2 cellular contexts compared by ENCODE assay signal in the genomic region with DNA sequence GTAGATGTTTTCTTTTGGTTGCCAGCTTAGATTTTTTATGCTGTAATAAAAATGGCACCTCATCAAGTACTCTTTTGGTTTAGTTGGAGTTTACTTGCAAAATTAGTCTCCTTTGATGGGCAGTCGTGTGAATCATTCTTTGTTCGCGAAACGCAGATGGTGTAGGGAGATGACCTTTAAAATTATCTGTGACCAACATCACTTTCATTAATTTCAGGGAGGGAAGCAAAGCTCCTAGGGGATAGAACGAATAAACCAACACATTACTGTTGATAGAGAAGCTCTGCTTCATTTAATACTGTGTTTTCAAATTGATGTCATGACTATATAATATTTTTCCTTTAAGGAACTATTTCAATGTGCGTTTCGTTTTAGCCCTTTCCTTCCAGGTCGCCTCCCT.
TF ChIP-seq lines count a peak whose summit lies in the region.

No MANE protein-coding gene starts in this region.

TF ChIP-seq in GM23338, 12 proteins besides CTCF, POLR2A, EP300 and RAD21 (continued from another document):
- TF ChIP-seq EZH2phosphoT487 (IDR thresholded peaks at IDR 0.05; ENCODE audit: unreplicated experiment) (no peak), ETS1 (IDR thresholded peaks at IDR 0.05) (no peak)
TF ChIP-seq in GM23338: peak in this region for 0.

TF ChIP-seq in K562, 482 proteins besides CTCF, POLR2A, EP300 and RAD21 (continued from another document):
- TF ChIP-seq, protein P1, sequence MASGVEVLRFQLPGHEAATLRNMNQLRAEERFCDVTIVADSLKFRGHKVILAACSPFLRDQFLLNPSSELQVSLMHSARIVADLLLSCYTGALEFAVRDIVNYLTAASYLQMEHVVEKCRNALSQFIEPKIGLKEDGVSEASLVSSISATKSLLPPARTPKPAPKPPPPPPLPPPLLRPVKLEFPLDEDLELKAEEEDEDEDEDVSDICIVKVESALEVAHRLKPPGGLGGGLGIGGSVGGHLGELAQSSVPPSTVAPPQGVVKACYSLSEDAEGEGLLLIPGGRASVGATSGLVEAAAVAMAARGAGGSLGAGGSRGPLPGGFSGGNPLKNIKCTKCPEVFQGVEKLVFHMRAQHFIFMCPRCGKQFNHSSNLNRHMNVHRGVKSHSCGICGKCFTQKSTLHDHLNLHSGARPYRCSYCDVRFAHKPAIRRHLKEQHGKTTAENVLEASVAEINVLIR (CRISPR knock-in tag; IDR thresholded peaks at IDR 0.05): no peak
- no peak for TF ChIP-seq CBFB (CRISPR knock-in tag; IDR thresholded peaks at IDR 0.05)
- TF ChIP-seq, protein P2, sequence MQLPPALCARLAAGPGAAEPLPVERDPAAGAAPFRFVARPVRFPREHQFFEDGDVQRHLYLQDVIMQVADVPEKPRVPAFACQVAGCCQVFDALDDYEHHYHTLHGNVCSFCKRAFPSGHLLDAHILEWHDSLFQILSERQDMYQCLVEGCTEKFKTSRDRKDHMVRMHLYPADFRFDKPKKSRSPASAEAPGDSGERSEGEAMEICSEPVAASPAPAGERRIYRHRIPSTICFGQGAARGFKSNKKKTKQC (CRISPR knock-in tag; IDR thresholded peaks at IDR 0.05): no peak
- TF ChIP-seq BCOR (IDR thresholded peaks at IDR 0.05): no peak
- TF ChIP-seq CBX8 (IDR thresholded peaks at IDR 0.05; ENCODE audit: borderline replicate concordance, extremely low read depth, low read depth, low read length, poor library complexity, severe bottlenecking): peak; percentile 61
- no peak for TF ChIP-seq NUFIP1 (IDR thresholded peaks at IDR 0.05; ENCODE audit: partially characterized antibody)
- TF ChIP-seq, protein P3, sequence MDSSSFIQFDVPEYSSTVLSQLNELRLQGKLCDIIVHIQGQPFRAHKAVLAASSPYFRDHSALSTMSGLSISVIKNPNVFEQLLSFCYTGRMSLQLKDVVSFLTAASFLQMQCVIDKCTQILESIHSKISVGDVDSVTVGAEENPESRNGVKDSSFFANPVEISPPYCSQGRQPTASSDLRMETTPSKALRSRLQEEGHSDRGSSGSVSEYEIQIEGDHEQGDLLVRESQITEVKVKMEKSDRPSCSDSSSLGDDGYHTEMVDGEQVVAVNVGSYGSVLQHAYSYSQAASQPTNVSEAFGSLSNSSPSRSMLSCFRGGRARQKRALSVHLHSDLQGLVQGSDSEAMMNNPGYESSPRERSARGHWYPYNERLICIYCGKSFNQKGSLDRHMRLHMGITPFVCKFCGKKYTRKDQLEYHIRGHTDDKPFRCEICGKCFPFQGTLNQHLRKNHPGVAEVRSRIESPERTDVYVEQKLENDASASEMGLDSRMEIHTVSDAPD (CRISPR knock-in tag; IDR thresholded peaks at IDR 0.05): no peak
- TF ChIP-seq ADNP (tag; IDR thresholded peaks at IDR 0.05): no peak
- no peak for TF ChIP-seq POLR3G (IDR thresholded peaks at IDR 0.05; ENCODE audit: extremely low read depth, insufficient read length, insufficient replicate concordance)
- TF ChIP-seq CREM (IDR thresholded peaks at IDR 0.05; ENCODE audit: low read depth): no peak
- TF ChIP-seq MBD2 (IDR thresholded peaks at IDR 0.05; ENCODE audit: borderline replicate concordance, low read depth): no peak
- TF ChIP-seq GTF2E2 (tag; IDR thresholded peaks at IDR 0.05): no peak
- no peak for TF ChIP-seq ID3 (CRISPR knock-in tag; IDR thresholded peaks at IDR 0.05)
- peak; percentile 97 for TF ChIP-seq ID3 (tag; IDR thresholded peaks at IDR 0.05)
- no peak for TF ChIP-seq ZNF407 (IDR thresholded peaks at IDR 0.05; ENCODE audit: low read depth)
- TF ChIP-seq KLF6 (CRISPR knock-in tag; IDR thresholded peaks at IDR 0.05; ENCODE audit: borderline replicate concordance): no peak
- TF ChIP-seq BMI1 (IDR thresholded peaks at IDR 0.05; ENCODE audit: low read length): peak; percentile 47; the same call in 1 of the 2 replicates
- TF ChIP-seq KDM1A (IDR thresholded peaks at IDR 0.05): no peak
- TF ChIP-seq, protein P4, sequence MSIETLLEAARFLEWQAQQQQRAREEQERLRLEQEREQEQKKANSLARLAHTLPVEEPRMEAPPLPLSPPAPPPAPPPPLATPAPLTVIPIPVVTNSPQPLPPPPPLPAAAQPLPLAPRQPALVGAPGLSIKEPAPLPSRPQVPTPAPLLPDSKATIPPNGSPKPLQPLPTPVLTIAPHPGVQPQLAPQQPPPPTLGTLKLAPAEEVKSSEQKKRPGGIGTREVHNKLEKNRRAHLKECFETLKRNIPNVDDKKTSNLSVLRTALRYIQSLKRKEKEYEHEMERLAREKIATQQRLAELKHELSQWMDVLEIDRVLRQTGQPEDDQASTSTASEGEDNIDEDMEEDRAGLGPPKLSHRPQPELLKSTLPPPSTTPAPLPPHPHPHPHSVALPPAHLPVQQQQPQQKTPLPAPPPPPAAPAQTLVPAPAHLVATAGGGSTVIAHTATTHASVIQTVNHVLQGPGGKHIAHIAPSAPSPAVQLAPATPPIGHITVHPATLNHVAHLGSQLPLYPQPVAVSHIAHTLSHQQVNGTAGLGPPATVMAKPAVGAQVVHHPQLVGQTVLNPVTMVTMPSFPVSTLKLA (conservative IDR thresholded peaks at IDR 0.05): no peak
- TF ChIP-seq CAMTA2 (CRISPR knock-in tag; conservative IDR thresholded peaks at IDR 0.05): no peak
- TF ChIP-seq MTA2 (IDR thresholded peaks at IDR 0.05; ENCODE audit: low read depth): no peak
